Comparison of ENCODE assay signal across 3 cellular contexts in the genomic region with DNA sequence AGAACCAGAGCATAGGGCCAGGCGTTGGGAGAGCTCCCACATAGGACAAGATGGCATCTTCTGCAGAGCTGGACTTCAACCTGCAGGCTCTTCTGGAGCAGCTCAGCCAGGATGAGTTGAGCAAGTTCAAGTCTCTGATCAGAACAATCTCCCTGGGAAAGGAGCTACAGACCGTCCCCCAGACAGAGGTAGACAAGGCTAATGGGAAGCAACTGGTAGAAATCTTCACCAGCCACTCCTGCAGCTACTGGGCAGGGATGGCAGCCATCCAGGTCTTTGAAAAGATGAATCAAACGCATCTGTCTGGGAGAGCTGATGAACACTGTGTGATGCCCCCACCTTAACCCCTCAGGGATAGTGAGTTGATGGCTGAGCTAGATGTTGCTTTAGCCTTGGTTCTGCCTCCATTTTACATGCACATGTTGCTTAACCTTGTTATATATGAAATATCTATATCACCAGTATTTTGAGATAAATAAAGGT.
TF ChIP-seq lines count a peak whose summit lies in the region.

A gene (plus strand): TSS at position 51 of the 483 bp plus-strand sequence. CDS start 0 bp downstream, at position 51.

TF ChIP-seq in SK-N-SH, 30 proteins besides CTCF, POLR2A, EP300 and RAD21 (continued from another document):
- TF ChIP-seq, protein P1, sequence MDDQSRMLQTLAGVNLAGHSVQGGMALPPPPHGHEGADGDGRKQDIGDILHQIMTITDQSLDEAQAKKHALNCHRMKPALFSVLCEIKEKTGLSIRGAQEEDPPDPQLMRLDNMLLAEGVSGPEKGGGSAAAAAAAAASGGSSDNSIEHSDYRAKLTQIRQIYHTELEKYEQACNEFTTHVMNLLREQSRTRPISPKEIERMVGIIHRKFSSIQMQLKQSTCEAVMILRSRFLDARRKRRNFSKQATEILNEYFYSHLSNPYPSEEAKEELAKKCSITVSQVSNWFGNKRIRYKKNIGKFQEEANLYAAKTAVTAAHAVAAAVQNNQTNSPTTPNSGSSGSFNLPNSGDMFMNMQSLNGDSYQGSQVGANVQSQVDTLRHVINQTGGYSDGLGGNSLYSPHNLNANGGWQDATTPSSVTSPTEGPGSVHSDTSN (IDR thresholded peaks at IDR 0.05), result no peak
- TF ChIP-seq FOSL2 (IDR thresholded peaks at IDR 0.05; ENCODE audit: borderline replicate concordance, low read depth) (no peak), TAF1 (IDR thresholded peaks at IDR 0.05; ENCODE audit: borderline replicate concordance, low read depth, low read length) (no peak), SIN3A (IDR thresholded peaks at IDR 0.05; ENCODE audit: borderline replicate concordance, low read depth, low read length) (no peak), RCOR1 (IDR thresholded peaks at IDR 0.05; ENCODE audit: low read length) (no peak), CHD2 (IDR thresholded peaks at IDR 0.05; ENCODE audit: low read length, partially characterized antibody) (no peak), GABPA (IDR thresholded peaks at IDR 0.05; ENCODE audit: low read depth) (no peak), MXI1 (IDR thresholded peaks at IDR 0.05; ENCODE audit: low read depth, low read length) (no peak), YY1 (IDR thresholded peaks at IDR 0.05; ENCODE audit: low read depth) (no peak), GATA2 (CRISPR knock-in tag; IDR thresholded peaks at IDR 0.05) (no peak), ELF1 (IDR thresholded peaks at IDR 0.05) (no peak), FOXJ3 (CRISPR knock-in tag; IDR thresholded peaks at IDR 0.05) (no peak)
TF ChIP-seq in SK-N-SH: peak in this region for 0.

TF ChIP-seq in SK-N-SH treated with all-trans-retinoic acid at 6 μM for 48 hours, 23 proteins besides CTCF, POLR2A, EP300 and RAD21 (continued from another document):
- TF ChIP-seq, protein P2, sequence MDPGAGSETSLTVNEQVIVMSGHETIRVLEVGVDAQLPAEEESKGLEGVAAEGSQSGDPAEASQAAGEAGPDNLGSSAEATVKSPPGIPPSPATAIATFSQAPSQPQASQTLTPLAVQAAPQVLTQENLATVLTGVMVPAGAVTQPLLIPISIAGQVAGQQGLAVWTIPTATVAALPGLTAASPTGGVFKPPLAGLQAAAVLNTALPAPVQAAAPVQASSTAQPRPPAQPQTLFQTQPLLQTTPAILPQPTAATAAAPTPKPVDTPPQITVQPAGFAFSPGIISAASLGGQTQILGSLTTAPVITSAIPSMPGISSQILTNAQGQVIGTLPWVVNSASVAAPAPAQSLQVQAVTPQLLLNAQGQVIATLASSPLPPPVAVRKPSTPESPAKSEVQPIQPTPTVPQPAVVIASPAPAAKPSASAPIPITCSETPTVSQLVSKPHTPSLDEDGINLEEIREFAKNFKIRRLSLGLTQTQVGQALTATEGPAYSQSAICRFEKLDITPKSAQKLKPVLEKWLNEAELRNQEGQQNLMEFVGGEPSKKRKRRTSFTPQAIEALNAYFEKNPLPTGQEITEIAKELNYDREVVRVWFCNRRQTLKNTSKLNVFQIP (CRISPR knock-in tag; IDR thresholded peaks at IDR 0.05; ENCODE audit: borderline replicate concordance, low read depth), result no peak
- TF ChIP-seq CSDC2 (CRISPR knock-in tag; IDR thresholded peaks at IDR 0.05) (no peak), ZNF8 (CRISPR knock-in tag; IDR thresholded peaks at IDR 0.05) (no peak), ARNTL (CRISPR knock-in tag; IDR thresholded peaks at IDR 0.05; ENCODE audit: borderline replicate concordance, low read depth) (no peak), TCF4 (CRISPR knock-in tag; IDR thresholded peaks at IDR 0.05; ENCODE audit: borderline replicate concordance) (no peak), OSR1 (CRISPR knock-in tag; IDR thresholded peaks at IDR 0.05) (no peak), RARB (CRISPR knock-in tag; IDR thresholded peaks at IDR 0.05) (no peak), ISL1 (CRISPR knock-in tag; IDR thresholded peaks at IDR 0.05) (no peak), PPARA (CRISPR knock-in tag; IDR thresholded peaks at IDR 0.05; ENCODE audit: borderline replicate concordance) (no peak)
- TF ChIP-seq, protein P3, sequence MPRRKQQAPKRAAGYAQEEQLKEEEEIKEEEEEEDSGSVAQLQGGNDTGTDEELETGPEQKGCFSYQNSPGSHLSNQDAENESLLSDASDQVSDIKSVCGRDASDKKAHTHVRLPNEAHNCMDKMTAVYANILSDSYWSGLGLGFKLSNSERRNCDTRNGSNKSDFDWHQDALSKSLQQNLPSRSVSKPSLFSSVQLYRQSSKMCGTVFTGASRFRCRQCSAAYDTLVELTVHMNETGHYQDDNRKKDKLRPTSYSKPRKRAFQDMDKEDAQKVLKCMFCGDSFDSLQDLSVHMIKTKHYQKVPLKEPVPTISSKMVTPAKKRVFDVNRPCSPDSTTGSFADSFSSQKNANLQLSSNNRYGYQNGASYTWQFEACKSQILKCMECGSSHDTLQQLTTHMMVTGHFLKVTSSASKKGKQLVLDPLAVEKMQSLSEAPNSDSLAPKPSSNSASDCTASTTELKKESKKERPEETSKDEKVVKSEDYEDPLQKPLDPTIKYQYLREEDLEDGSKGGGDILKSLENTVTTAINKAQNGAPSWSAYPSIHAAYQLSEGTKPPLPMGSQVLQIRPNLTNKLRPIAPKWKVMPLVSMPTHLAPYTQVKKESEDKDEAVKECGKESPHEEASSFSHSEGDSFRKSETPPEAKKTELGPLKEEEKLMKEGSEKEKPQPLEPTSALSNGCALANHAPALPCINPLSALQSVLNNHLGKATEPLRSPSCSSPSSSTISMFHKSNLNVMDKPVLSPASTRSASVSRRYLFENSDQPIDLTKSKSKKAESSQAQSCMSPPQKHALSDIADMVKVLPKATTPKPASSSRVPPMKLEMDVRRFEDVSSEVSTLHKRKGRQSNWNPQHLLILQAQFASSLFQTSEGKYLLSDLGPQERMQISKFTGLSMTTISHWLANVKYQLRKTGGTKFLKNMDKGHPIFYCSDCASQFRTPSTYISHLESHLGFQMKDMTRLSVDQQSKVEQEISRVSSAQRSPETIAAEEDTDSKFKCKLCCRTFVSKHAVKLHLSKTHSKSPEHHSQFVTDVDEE (CRISPR knock-in tag; IDR thresholded peaks at IDR 0.05), result no peak

TF ChIP-seq in HEK293, 187 proteins besides CTCF, POLR2A, EP300 and RAD21 (continued from another document):
- no peak for TF ChIP-seq ZBTB20 (tag by site-specific recombination; IDR thresholded peaks at IDR 0.05)
- TF ChIP-seq, protein P4, sequence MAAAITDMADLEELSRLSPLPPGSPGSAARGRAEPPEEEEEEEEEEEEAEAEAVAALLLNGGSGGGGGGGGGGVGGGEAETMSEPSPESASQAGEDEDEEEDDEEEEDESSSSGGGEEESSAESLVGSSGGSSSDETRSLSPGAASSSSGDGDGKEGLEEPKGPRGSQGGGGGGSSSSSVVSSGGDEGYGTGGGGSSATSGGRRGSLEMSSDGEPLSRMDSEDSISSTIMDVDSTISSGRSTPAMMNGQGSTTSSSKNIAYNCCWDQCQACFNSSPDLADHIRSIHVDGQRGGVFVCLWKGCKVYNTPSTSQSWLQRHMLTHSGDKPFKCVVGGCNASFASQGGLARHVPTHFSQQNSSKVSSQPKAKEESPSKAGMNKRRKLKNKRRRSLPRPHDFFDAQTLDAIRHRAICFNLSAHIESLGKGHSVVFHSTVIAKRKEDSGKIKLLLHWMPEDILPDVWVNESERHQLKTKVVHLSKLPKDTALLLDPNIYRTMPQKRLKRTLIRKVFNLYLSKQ (tag by site-specific recombination; IDR thresholded peaks at IDR 0.05; ENCODE audit: borderline replicate concordance), result no peak
TF ChIP-seq in HEK293: peak in this region for 1.
